28 cellular contexts compared by ENCODE assay signal in the genomic region with DNA sequence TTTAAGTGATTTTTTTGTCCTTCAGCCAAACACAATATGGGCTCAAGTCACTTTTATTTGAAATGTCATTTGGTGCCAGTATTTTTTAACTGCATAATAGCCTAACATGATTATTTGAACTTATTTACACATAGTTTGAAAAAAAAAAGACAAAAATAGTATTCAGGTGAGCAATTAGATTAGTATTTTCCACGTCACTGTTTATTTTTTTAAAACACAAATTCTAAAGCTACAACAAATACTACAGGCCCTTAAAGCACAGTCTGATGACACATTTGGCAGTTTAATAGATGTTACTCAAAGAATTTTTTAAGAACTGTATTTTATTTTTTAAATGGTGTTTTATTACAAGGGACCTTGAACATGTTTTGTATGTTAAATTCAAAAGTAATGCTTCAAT.
A peak's percentile ranks its signal among the peaks of the same experiment; 100 is the strongest.
DNase-seq lines count a peak whose midpoint lies in the region; ATAC-seq and TF ChIP-seq lines count a peak whose summit lies in the region.
"Had no signal": no experiment of that assay in that cellular context is flagged by ENCODE, and none has a peak within 500 bp of the region (broad histone marks: within the 10 kb centered on the region; RNA-seq: fewer than 3 reads in every experiment).

No MANE protein-coding gene starts in this region.

- no peak overlapping the region for H3K9ac ChIP-seq in IMR-90 (ENCODE audit: low read depth, low read length)
- H3K9ac ChIP-seq: BLaER1 treated with 17β-estradiol and CSF1 and Interleukin-3, amounts not matched to agents 10 nM and 100 nM had no signal

- no peak overlapping the region for H3K4me3 Mint-ChIP-seq in chondrocyte (ENCODE audit: unreplicated experiment)
- H3K4me3 Mint-ChIP-seq: naive thymus-derived CD4-positive, alpha-beta T cell; stimulated activated effector memory CD8-positive, alpha-beta T cell treated with anti-CD3 and anti-CD28 coated beads, Interleukin-12 subunit alpha, Interleukin-12 subunit beta, amount 100 ng/mL, for 72 hours; T-helper 17 cell had no signal

- BruUV-seq in IMR-90 (replicated peaks; lab: Mats Ljungman, UMichigan): no TSS peak

- H3K4me2 ChIP-seq in IMR-90 (ENCODE audit: low read depth, low read length): no peak overlapping the region
- H3K4me2 ChIP-seq: A549; BLaER1 treated with 17β-estradiol and CSF1 and Interleukin-3, amounts not matched to agents 10 nM and 100 nM had no signal

- no peaks in the 10 kb centered on the region for H3K9me3 ChIP-seq in IMR-90 (ENCODE audit: control insufficient read depth, insufficient read depth, low read length)
- no peaks in the 10 kb centered on the region for H3K9me3 ChIP-seq in breast epithelium
- H3K9me3 ChIP-seq in prostate gland: no peaks in the 10 kb centered on the region
- H3K9me3 ChIP-seq: A549; adrenal gland; BLaER1 treated with 17β-estradiol and CSF1 and Interleukin-3, amounts not matched to agents 10 nM and 100 nM; spleen; upper lobe of right lung had no signal

- no peak for ATAC-seq in IMR-90 (ENCODE audit: low read depth)
- ATAC-seq: A549; naive thymus-derived CD4-positive, alpha-beta T cell; stimulated activated effector memory CD8-positive, alpha-beta T cell treated with anti-CD3 and anti-CD28 coated beads, Interleukin-12 subunit alpha, Interleukin-12 subunit beta, amount 100 ng/mL, for 72 hours; T-helper 17 cell; upper lobe of right lung had no signal

- TF ChIP-seq CTCF in IMR-90 (conservative IDR thresholded peaks at IDR 0.05; ENCODE audit: low read depth, low read length) (no peak), breast epithelium (IDR thresholded peaks at IDR 0.05) (no peak), chondrocyte (IDR thresholded peaks at IDR 0.05) (no peak), prostate gland (IDR thresholded peaks at IDR 0.05) (no peak)

- H3K79me2 ChIP-seq in ACC112 (ENCODE audit: control insufficient read depth, insufficient read depth, low read length, unreplicated experiment): no peaks in the 10 kb centered on the region

- no peak overlapping the region for H4K5ac ChIP-seq in IMR-90 (ENCODE audit: low read depth, low read length)

- H3K9me1 ChIP-seq in IMR-90 (ENCODE audit: insufficient read depth, low read length): peaks cover 13% of the 10 kb centered on the region

- no peak overlapping the region; the same call in 1 of the 2 replicates for H3K18ac ChIP-seq in IMR-90 (ENCODE audit: low read depth, low read length)

- H3K27ac ChIP-seq in ACC112 (ENCODE audit: low read depth, low read length) (peak overlapping the region; percentile 70), IMR-90 (ENCODE audit: insufficient read depth, low read length) (no peak overlapping the region), breast epithelium (peak overlapping the region in 1 of 2 donors; percentile 71), prostate gland (no peak overlapping the region)
- H3K27ac ChIP-seq: A549; adrenal gland; BLaER1 treated with 17β-estradiol and CSF1 and Interleukin-3, amounts not matched to agents 10 nM and 100 nM; cardiac muscle cell; spleen; upper lobe of right lung had no signal

- no peak overlapping the region for H3K23ac ChIP-seq in IMR-90 (ENCODE audit: low read depth, low read length)

- no peak overlapping the region for H3K56ac ChIP-seq in IMR-90 (ENCODE audit: extremely low read depth, insufficient read depth, low read length)

- peak overlapping the region; percentile 91 for H2BK20ac ChIP-seq in IMR-90 (ENCODE audit: low read depth, low read length)

- no peak overlapping the region for H2AK9ac ChIP-seq in IMR-90 (replicated peaks; ENCODE audit: low read depth, low read length, poor library complexity)

- H4K8ac ChIP-seq in IMR-90 (ENCODE audit: low read depth in 2 of 2, low read length in 2 of 2): peak overlapping the region in 1 of 2 experiments; percentile 71; a peak in 3 of 4 replicates

- intact Hi-C loops in IMR-90 (cut with micrococcal nuclease) (no loop called here), breast epithelium (cut with DNase I; ENCODE audit: low total_unique reads) (no loop called here), prostate gland (cut with DNase I) (no loop called here)

- H3K9me3 Mint-ChIP-seq in chondrocyte (ENCODE audit: low read depth): no peaks in the 10 kb centered on the region
- H3K9me3 Mint-ChIP-seq: naive thymus-derived CD4-positive, alpha-beta T cell; stimulated activated effector memory CD8-positive, alpha-beta T cell treated with anti-CD3 and anti-CD28 coated beads, Interleukin-12 subunit alpha, Interleukin-12 subunit beta, amount 100 ng/mL, for 72 hours had no signal

- no peak overlapping the region for H2AK5ac ChIP-seq in IMR-90 (ENCODE audit: low read depth, low read length)

- no peak overlapping the region for H3K4ac ChIP-seq in IMR-90 (ENCODE audit: low read depth, low read length)

- DNase-seq in IMR-90: peak; percentile 73
- no peak for DNase-seq in breast epithelium (ENCODE audit: low spot score in 2 of 2)
- DNase-seq in iris pigment epithelial cell (ENCODE audit: low read depth): peak; percentile 61
- DNase-seq in HT-29 (ENCODE audit: low spot score): no peak
- DNase-seq in chondrocyte (ENCODE audit: low spot score): no peak
- DNase-seq in NCI-H345 treated with DMSO at 0.1 percent for 48 hours (lab: John Stamatoyannopoulos, UW; ENCODE audit: unreplicated experiment): no peak
- no peak for DNase-seq in prostate gland (ENCODE audit: low spot score)
- DNase-seq: activated CD8-positive, alpha-beta memory T cell treated with anti-CD3 and anti-CD28 coated beads for 24 hours; activated T-cell treated with anti-CD3 and anti-CD28 coated beads, Interleukin-2, amount 50 U/mL, for 1 hour; adrenal gland; COR-L47; dorsolateral prefrontal cortex; naive thymus-derived CD4-positive, alpha-beta T cell; NCI-H1092; NCI-H1930; NCI-H526 treated with DMSO at 0.1 percent for 48 hours; occipital lobe; retina; spleen; stimulated activated CD4-positive, alpha-beta T cell treated with anti-CD3 and anti-CD28 coated beads, Interleukin-2, amount 100 ng/mL, for 48 hours; substantia nigra; T-helper 17 cell; upper lobe of right lung had no signal

- H2AFZ ChIP-seq in ACC112 (ENCODE audit: low read length, unreplicated experiment): peak overlapping the region; percentile 9
- H2AFZ ChIP-seq in IMR-90 (replicated peaks; ENCODE audit: low read length, poor library complexity): no peak overlapping the region

- H2BK5ac ChIP-seq in IMR-90 (ENCODE audit: low read depth, low read length, poor library complexity, severe bottlenecking): peak overlapping the region; percentile 80

- H2BK15ac ChIP-seq in IMR-90 (ENCODE audit: low read depth, low read length): 0 out of 3 replicates have a peak overlapping the region, but pooled peaks have one; percentile 94

- CTCF ChIA-PET in IMR-90 (lab: Yijun Ruan, JAX): interaction anchor here (0.6 kb wide), 1 partner anchor 153 kb away, joined by 3 read pairs; no protein-coding TSS in a partner anchor

- H3K36me3 ChIP-seq in ACC112 (ENCODE audit: insufficient read depth, low read length) (no peaks in the 10 kb centered on the region), IMR-90 (ENCODE audit: control insufficient read depth, insufficient read depth, low read length) (peaks cover 6% of the 10 kb centered on the region), breast epithelium (no peaks in the 10 kb centered on the region), prostate gland (no peaks in the 10 kb centered on the region)
- H3K36me3 ChIP-seq: adrenal gland; BLaER1 treated with 17β-estradiol and CSF1 and Interleukin-3, amounts not matched to agents 10 nM and 100 nM; spleen; upper lobe of right lung had no signal

- H3K27ac Mint-ChIP-seq in chondrocyte (ENCODE audit: unreplicated experiment): no peak overlapping the region
- H3K27ac Mint-ChIP-seq: naive thymus-derived CD4-positive, alpha-beta T cell; stimulated activated effector memory CD8-positive, alpha-beta T cell treated with anti-CD3 and anti-CD28 coated beads, Interleukin-12 subunit alpha, Interleukin-12 subunit beta, amount 100 ng/mL, for 72 hours; T-helper 17 cell had no signal

- H4K20me1 ChIP-seq in IMR-90 (ENCODE audit: insufficient read depth, low read length): no peaks in the 10 kb centered on the region
- H4K20me1 ChIP-seq: BLaER1 treated with 17β-estradiol and CSF1 and Interleukin-3, amounts not matched to agents 10 nM and 100 nM had no signal

- no CpG with 5 or more reads among the region's 1 CpG for WGBS in IMR-90 (ENCODE audit: extremely low coverage in 2 of 2, insufficient read length in 1 of 2), 2 experiments
- WGBS in prostate gland: 20% methylated on average over 1 of the region's 1 CpG

- H2BK120ac ChIP-seq in IMR-90 (ENCODE audit: low read depth, low read length): peak overlapping the region; percentile 88

- no peaks in the 10 kb centered on the region for H3K27me3 ChIP-seq in ACC112 (ENCODE audit: insufficient read depth, low read length)
- H3K27me3 ChIP-seq in IMR-90 (ENCODE audit: control insufficient read depth, insufficient read depth, low read length): no peaks in the 10 kb centered on the region
- no peaks in the 10 kb centered on the region for H3K27me3 ChIP-seq in breast epithelium
- no peaks in the 10 kb centered on the region for H3K27me3 ChIP-seq in prostate gland (replicated peaks; ENCODE audit: insufficient read depth)
- H3K27me3 ChIP-seq: adrenal gland; BLaER1 treated with 17β-estradiol and CSF1 and Interleukin-3, amounts not matched to agents 10 nM and 100 nM; cardiac muscle cell; spleen; upper lobe of right lung had no signal

- H3K36me3 Mint-ChIP-seq in chondrocyte (ENCODE audit: low read depth): peaks cover 49% of the 10 kb centered on the region
- H3K36me3 Mint-ChIP-seq: naive thymus-derived CD4-positive, alpha-beta T cell; stimulated activated effector memory CD8-positive, alpha-beta T cell treated with anti-CD3 and anti-CD28 coated beads, Interleukin-12 subunit alpha, Interleukin-12 subunit beta, amount 100 ng/mL, for 72 hours had no signal

- H3K27me3 Mint-ChIP-seq in chondrocyte (ENCODE audit: low read depth): no peaks in the 10 kb centered on the region

- dilution Hi-C loops in IMR-90 (cut with HindIII; ENCODE audit: low sequenced_read_pairs, unreplicated experiment): no loop called here

- H3K4me1 Mint-ChIP-seq in chondrocyte (ENCODE audit: low read depth): peaks cover 32% of the 10 kb centered on the region
- H3K4me1 Mint-ChIP-seq: naive thymus-derived CD4-positive, alpha-beta T cell; stimulated activated effector memory CD8-positive, alpha-beta T cell treated with anti-CD3 and anti-CD28 coated beads, Interleukin-12 subunit alpha, Interleukin-12 subunit beta, amount 100 ng/mL, for 72 hours had no signal

- H3K14ac ChIP-seq in IMR-90 (replicated peaks; ENCODE audit: low read depth, low read length): peak overlapping the region; percentile 55; the same call in 1 of the 2 replicates

- H3K4me1 ChIP-seq in ACC112 (ENCODE audit: control insufficient read depth, insufficient read depth, low read length, unreplicated experiment) (peaks cover 35% of the 10 kb centered on the region), IMR-90 (ENCODE audit: control insufficient read depth, insufficient read depth, low read length) (peaks cover 14% of the 10 kb centered on the region), breast epithelium (no peaks in the 10 kb centered on the region), prostate gland (replicated peaks) (no peaks in the 10 kb centered on the region)
- H3K4me1 ChIP-seq: A549; adrenal gland; BLaER1 treated with 17β-estradiol and CSF1 and Interleukin-3, amounts not matched to agents 10 nM and 100 nM; spleen; upper lobe of right lung had no signal

- peaks cover 0 to 13% of the 10 kb centered on the region in 2 experiments; a peak in 2 of 4 replicates for H3K79me1 ChIP-seq in IMR-90 (ENCODE audit: low read depth in 1 of 2, low read length in 2 of 2)

- TF ChIP-seq RAD21 in IMR-90 (IDR thresholded peaks at IDR 0.05; ENCODE audit: low read length): no peak

- in situ Hi-C loops in IMR-90 (cut with MboI; ENCODE audit: low sequenced_read_pairs): no loop called here

- TF ChIP-seq POLR2A in IMR-90 (IDR thresholded peaks at IDR 0.05; ENCODE audit: low read depth, low read length): no peak
- TF ChIP-seq POLR2A in breast epithelium (IDR thresholded peaks at IDR 0.05): no peak
- no peak for TF ChIP-seq POLR2A in prostate gland (IDR thresholded peaks at IDR 0.05)

- H3K4me3 ChIP-seq in ACC112 (ENCODE audit: low read depth, low read length): no peak overlapping the region
- H3K4me3 ChIP-seq in IMR-90 (ENCODE audit: insufficient read depth, low read depth, low read length): no peak overlapping the region
- peak overlapping the region in 2 of 3 donors; percentile 26 to 51 for H3K4me3 ChIP-seq in breast epithelium
- no peak overlapping the region for H3K4me3 ChIP-seq in prostate gland
- H3K4me3 ChIP-seq: A549; adrenal gland; BLaER1 treated with 17β-estradiol and CSF1 and Interleukin-3, amounts not matched to agents 10 nM and 100 nM; cardiac muscle cell; dorsolateral prefrontal cortex; spleen; upper lobe of right lung had no signal

- H4K91ac ChIP-seq in IMR-90 (ENCODE audit: insufficient read depth, low read depth, low read length): no peak overlapping the region

- POLR2A ChIA-PET in IMR-90 (lab: Charles Lee; ENCODE audit: unreplicated experiment): interaction anchor here (0.6 kb wide), 1 partner anchor 97 kb away, joined by 4 read pairs; no protein-coding TSS in a partner anchor

Comparison
In these comparisons a context has a peak if more than half of its experiments do, and no peak if none do; other contexts are left out.
1. H3K4me3 ChIP-seq: peak in breast epithelium (2 of 3); none in ACC112 (single experiment), IMR-90 (single experiment) and prostate gland (0 of 2).
2. DNase-seq: peak in IMR-90 (single experiment) and iris pigment epithelial cell (single experiment); none in breast epithelium (0 of 2), HT-29 (single experiment), chondrocyte (single experiment), NCI-H345 treated with DMSO at 0.1 percent for 48 hours (single experiment) and prostate gland (single experiment).